1 cellular context compared by ENCODE assay signal in the genomic region with DNA sequence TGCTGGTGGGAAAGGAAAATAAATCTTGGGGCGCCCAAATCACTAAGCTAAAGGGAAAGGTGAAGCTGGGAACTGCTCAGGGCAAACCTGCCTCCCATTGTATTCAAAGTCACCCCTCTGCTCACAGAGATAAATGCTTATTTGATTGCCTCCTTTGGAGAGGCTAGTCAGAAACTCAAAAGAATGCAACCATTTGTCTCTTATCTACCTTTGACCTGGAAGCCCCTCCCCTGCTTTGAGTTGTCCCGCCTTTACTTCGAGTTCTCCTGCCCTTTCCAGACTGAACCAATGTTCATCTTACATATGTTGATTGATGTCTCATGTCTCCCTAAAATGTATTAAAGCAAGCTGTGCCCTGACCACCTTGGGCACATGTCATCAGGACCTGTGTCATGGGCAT. TPM values are rescaled to one million over a fixed set of nuclear protein-coding genes. Genes with fewer than 3 reads are reported as not detected.
"Had no signal": no experiment of that assay in that cellular context is flagged by ENCODE, and none has a peak within 500 bp of the region (broad histone marks: within the 10 kb centered on the region; RNA-seq: fewer than 3 reads in every experiment).

No MANE protein-coding gene starts in this region.

RNA-seq across cellular contexts. Expression of a gene that starts 33.9 kb away (rescaled TPM):
- polyA plus RNA-seq: naive thymus-derived CD4-positive, alpha-beta T cell had no signal
